In the genomic region with DNA sequence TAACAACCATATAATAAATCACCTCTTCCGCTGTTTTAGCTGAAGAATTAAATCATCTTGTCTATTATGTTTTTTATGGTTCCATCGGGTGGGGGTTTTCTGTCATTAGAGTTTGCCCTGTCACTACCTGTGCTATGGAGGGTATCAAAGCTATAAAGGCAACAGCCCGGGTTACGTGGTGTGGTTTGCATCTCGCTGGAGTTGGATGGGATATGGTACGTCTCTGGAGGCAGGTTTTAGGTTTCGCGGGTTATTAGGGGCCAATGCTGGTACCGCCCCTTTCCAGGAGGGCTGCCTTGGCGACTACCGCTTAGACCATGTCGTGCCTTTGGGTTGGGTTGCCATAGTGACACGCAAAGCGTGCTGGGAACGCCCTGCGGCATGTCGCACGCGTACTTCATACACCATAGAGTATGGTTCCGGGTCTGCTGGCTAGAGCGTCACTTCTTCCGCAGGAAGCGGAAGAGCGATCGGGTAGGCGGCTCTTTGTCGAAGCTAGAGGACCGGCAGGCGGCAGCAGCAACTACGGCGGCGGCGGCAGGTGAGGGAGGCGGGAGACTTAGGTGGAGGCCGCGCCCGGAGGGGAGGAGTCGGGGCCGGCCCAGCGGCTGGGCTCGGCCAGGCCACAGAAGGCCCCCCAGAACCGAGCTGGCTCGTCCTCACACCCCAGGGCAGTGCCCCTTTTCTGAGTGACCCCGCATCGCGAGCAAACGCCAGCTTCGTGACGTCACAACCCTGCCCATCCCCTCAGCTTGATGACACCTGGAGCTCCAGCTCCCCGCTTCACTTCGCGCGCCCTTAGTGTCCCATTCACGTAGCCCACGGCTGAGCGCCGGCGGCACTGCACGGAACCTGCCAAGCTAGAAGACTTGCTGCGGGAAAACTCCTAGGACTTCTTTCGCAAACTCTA, we compare ENCODE assay signal across 8 cellular contexts. TPM values are rescaled to one million over a fixed set of nuclear protein-coding genes. Genes with fewer than 3 reads are reported as not detected.
DNase-seq lines count a peak whose midpoint lies in the region; ATAC-seq and TF ChIP-seq lines count a peak whose summit lies in the region.

ZC3H10 (plus strand) TSS at position 489 of the 910 bp plus-strand sequence. CDS start 2,297 bp downstream, outside the sequence.

- H3K4me1 Mint-ChIP-seq in naive B cell = peaks cover 32 to 48% (median 43%) of the 10 kb centered on the region in 3 donors
- H3K4me1 Mint-ChIP-seq in stimulated activated memory B cell treated with anti-CD40 and anti-IgM and Interleukin-4, amounts not matched to agents 10 μg/mL and 1 μg/mL and 100 μg/mL, for 72 hours = peaks cover 30% of the 10 kb centered on the region

- H3K27me3 Mint-ChIP-seq in naive B cell = no peaks in the 10 kb centered on the region
- H3K27me3 Mint-ChIP-seq in stimulated activated memory B cell treated with anti-CD40 and anti-IgM and Interleukin-4, amounts not matched to agents 10 μg/mL and 1 μg/mL and 100 μg/mL, for 72 hours = no peaks in the 10 kb centered on the region

- H3K4me2 ChIP-seq in DND-41 (ENCODE audit: insufficient read depth, low read length) (peak within 1 kb of the TSS; percentile 97), KMS-11 (peak within 1 kb of the TSS; percentile 80)

- no peaks in the 10 kb centered on the region for H3K9me3 Mint-ChIP-seq in naive B cell
- H3K9me3 Mint-ChIP-seq in stimulated activated memory B cell treated with anti-CD40 and anti-IgM and Interleukin-4, amounts not matched to agents 10 μg/mL and 1 μg/mL and 100 μg/mL, for 72 hours = no peaks in the 10 kb centered on the region

- H2AFZ ChIP-seq in DND-41 (ENCODE audit: low read depth, low read length) (peak within 1 kb of the TSS; percentile 68), KMS-11 (ENCODE audit: low read depth) (peak within 1 kb of the TSS; percentile 54)

- peaks cover 56% of the 10 kb centered on the region for H3K79me2 ChIP-seq in DND-41 (ENCODE audit: insufficient read depth, low read length)
- peaks cover 15% of the 10 kb centered on the region for H3K79me2 ChIP-seq in KMS-11 (ENCODE audit: insufficient read depth, low read depth)

- H3K36me3 ChIP-seq in DND-41 (ENCODE audit: insufficient read depth, low read length) (peaks cover 57% of the 10 kb centered on the region), KMS-11 (ENCODE audit: insufficient read depth) (peaks cover 7% of the 10 kb centered on the region; the same call in 1 of the 2 replicates), Panc1 (ENCODE audit: control insufficient read depth, insufficient read depth, low read length) (peaks cover 12% of the 10 kb centered on the region)

- 0 out of 2 replicates have a peak, but pooled peaks cover 2% of the 10 kb centered on the region for H4K20me1 ChIP-seq in DND-41 (ENCODE audit: insufficient read depth, low read length)
- no peaks in the 10 kb centered on the region for H4K20me1 ChIP-seq in KMS-11 (ENCODE audit: insufficient read depth)

- CTCF ChIA-PET in Panc1 (lab: Charles Lee) = interaction anchor here (1.0 to 1.6 kb wide), 4 partner anchors 10 to 72 kb away, joined by 3 to 14 read pairs (median 5); partner anchors contain the start of genes ESYT1 and SMARCC2

- H3K27ac ChIP-seq in DND-41 (ENCODE audit: low read length) (peak within 1 kb of the TSS; percentile 91), KMS-11 (peak within 1 kb of the TSS; percentile 93), Panc1 (ENCODE audit: low read length) (peak within 1 kb of the TSS; percentile 95)

- peak; percentile 99 for DNase-seq in DND-41
- DNase-seq in Panc1 (ENCODE audit: low read depth, low spot score) = peak; percentile 100
- peak; percentile 93 for DNase-seq in activated T-helper 1 cell treated with Interleukin-2 at 50 U/mL for 16 hours (ENCODE audit: low read depth)
- peak; percentile 100 for DNase-seq in fibroblast of gingiva (ENCODE audit: low read depth)
- peak; percentile 97 for DNase-seq in naive B cell

- POLR2A ChIA-PET in Panc1 (lab: Charles Lee) = interaction anchor here (0.6 to 1.2 kb wide), 5 partner anchors 10 to 71 kb away, joined by 3 to 8 read pairs (median 3); partner anchors contain the start of genes ESYT1, MYL6 and SMARCC2

- peak; percentile 85 for ATAC-seq in DND-41 (ENCODE audit: insufficient read depth, low read depth)
- peak; percentile 82 for ATAC-seq in GM21737 (IDR thresholded peaks at IDR 0.05; ENCODE audit: unreplicated experiment)
- peak; percentile 90 for ATAC-seq in Panc1
- ATAC-seq in naive B cell (ENCODE audit: low read depth in 2 of 2) = peak; percentile 77 to 81
- ATAC-seq in stimulated activated memory B cell treated with anti-CD40 and anti-IgM and Interleukin-4, amounts not matched to agents 10 μg/mL and 1 μg/mL and 100 μg/mL, for 72 hours = peak; percentile 94

- H3K27ac Mint-ChIP-seq in naive B cell = peak within 1 kb of the TSS; percentile 96 to 100 (median 99)
- H3K27ac Mint-ChIP-seq in stimulated activated memory B cell treated with anti-CD40 and anti-IgM and Interleukin-4, amounts not matched to agents 10 μg/mL and 1 μg/mL and 100 μg/mL, for 72 hours = peak within 1 kb of the TSS; percentile 91

- TF ChIP-seq CTCF in DND-41 (IDR thresholded peaks at IDR 0.05; ENCODE audit: borderline replicate concordance, extremely low read depth, low read length, poor library complexity, severe bottlenecking) = peak; percentile 69
- TF ChIP-seq CTCF in KMS-11 (conservative IDR thresholded peaks at IDR 0.05; ENCODE audit: low read depth, low read length) = peak; percentile 61; the same call in 1 of the 2 replicates
- peak; percentile 72 for TF ChIP-seq CTCF in Panc1 (IDR thresholded peaks at IDR 0.05)

- H3K4me3 Mint-ChIP-seq in naive B cell = peak within 1 kb of the TSS; percentile 89 to 99 (median 95)
- H3K4me3 Mint-ChIP-seq in stimulated activated memory B cell treated with anti-CD40 and anti-IgM and Interleukin-4, amounts not matched to agents 10 μg/mL and 1 μg/mL and 100 μg/mL, for 72 hours = peak within 1 kb of the TSS; percentile 100

- H3K9ac ChIP-seq in DND-41 (ENCODE audit: low read depth, low read length) = peak within 1 kb of the TSS; percentile 78
- H3K9ac ChIP-seq in KMS-11 = peak within 1 kb of the TSS; percentile 95

- peaks cover 9 to 23% of the 10 kb centered on the region in 2 donors for H3K36me3 Mint-ChIP-seq in naive B cell
- peaks cover 37% of the 10 kb centered on the region for H3K36me3 Mint-ChIP-seq in stimulated activated memory B cell treated with anti-CD40 and anti-IgM and Interleukin-4, amounts not matched to agents 10 μg/mL and 1 μg/mL and 100 μg/mL, for 72 hours

- in situ Hi-C loops in Panc1 (cut with HindIII; ENCODE audit: low pct_unique_long_range_greater_than_20kb, low sequenced_read_pairs) = no loop called here

- intact Hi-C loops in Panc1 (cut with micrococcal nuclease; ENCODE audit: unreplicated experiment) = loop anchor here (5.0 to 10.0 kb wide), 2 partner anchors 39 to 73 kb away; partner anchors contain the start of genes MYL6 and RPS26

- peak within 1 kb of the TSS; percentile 57 to 79 for H3K4me3 ChIP-seq in DND-41 (ENCODE audit: low read depth in 1 of 2, low read length in 2 of 2)
- peak within 1 kb of the TSS; percentile 73 for H3K4me3 ChIP-seq in KMS-11 (IDR thresholded peaks at IDR 0.05; ENCODE audit: insufficient read depth, low read depth, low read length)
- peak within 1 kb of the TSS; percentile 69 to 100 for H3K4me3 ChIP-seq in Panc1 (ENCODE audit: low read depth in 2 of 2, low read length in 2 of 2)

- H3K4me1 ChIP-seq in DND-41 (ENCODE audit: insufficient read depth, low read length) (peaks cover 38% of the 10 kb centered on the region), KMS-11 (ENCODE audit: low read depth, poor library complexity, severe bottlenecking) (peaks cover 23% of the 10 kb centered on the region), Panc1 (ENCODE audit: control insufficient read depth, insufficient read depth, low read length) (peaks cover 30% of the 10 kb centered on the region)

- no peaks in the 10 kb centered on the region for H3K9me3 ChIP-seq in DND-41 (ENCODE audit: insufficient read depth, low read length, severe bottlenecking)
- no peaks in the 10 kb centered on the region for H3K9me3 ChIP-seq in Panc1 (ENCODE audit: control insufficient read depth, insufficient read depth, low read depth, low read length)

- BruUV-seq in Panc1 (replicated peaks; lab: Mats Ljungman, UMichigan) = no TSS peak

- H3K27me3 ChIP-seq in DND-41 (ENCODE audit: insufficient read depth, low read length, poor library complexity) (no peaks in the 10 kb centered on the region), KMS-11 (ENCODE audit: insufficient read depth, low read depth) (no peaks in the 10 kb centered on the region), Panc1 (ENCODE audit: control insufficient read depth, insufficient read depth, low read length) (no peaks in the 10 kb centered on the region)

RNA-seq across cellular contexts. Expression of gene ZC3H10, which starts in this region (rescaled TPM):
- 6.0 TPM for total RNA-seq in Panc1 (2021; ENCODE audit: unreplicated experiment)
- polyA plus RNA-seq in Panc1 (2012; ENCODE audit: insufficient read length) = 5.0 TPM
- polyA plus RNA-seq in naive B cell (ENCODE audit: low read depth in 6 of 6) = 1 to 10 TPM; 1.0 to 7.8 (median 3.4) TPM

Comparison
In these comparisons a context has a peak if more than half of its experiments do, and no peak if none do; other contexts are left out.
1. Peak in every context shown above with its lines: DNase-seq, ATAC-seq, H3K4me3 ChIP-seq and H3K27ac ChIP-seq.